ENCODE assay signal across 1 cellular context in genomic region chr1:938711-939504, GRCh38.
TF ChIP-seq lines count a peak whose summit lies in the region.

No MANE protein-coding gene starts in this region.

TF ChIP-seq in HepG2, 621 proteins besides CTCF, POLR2A, EP300 and RAD21:
- TF ChIP-seq ZBTB10 (CRISPR knock-in tag; IDR thresholded peaks at IDR 0.05; ENCODE audit: borderline replicate concordance) (no peak), ZNF687 (CRISPR knock-in tag; IDR thresholded peaks at IDR 0.05) (peak; percentile 25), CBX1 (IDR thresholded peaks at IDR 0.05; ENCODE audit: low read depth) (no peak), HNRNPL (IDR thresholded peaks at IDR 0.05; ENCODE audit: low read depth, low read length) (0 out of 2 replicates have a peak, but pooled peaks have one; percentile 7), ZNF30 (CRISPR knock-in tag; IDR thresholded peaks at IDR 0.05) (0 out of 2 replicates have a peak, but pooled peaks have one; percentile 31), ZNF775 (CRISPR knock-in tag; IDR thresholded peaks at IDR 0.05; ENCODE audit: borderline replicate concordance) (no peak), ZSCAN21 (CRISPR knock-in tag; IDR thresholded peaks at IDR 0.05; ENCODE audit: borderline replicate concordance) (0 out of 2 replicates have a peak, but pooled peaks have one; percentile 41), MAX (IDR thresholded peaks at IDR 0.05) (peak; percentile 38; the same call in 1 of the 2 replicates), MLLT10 (CRISPR knock-in tag; IDR thresholded peaks at IDR 0.05) (no peak)
